In genomic region chr12:49000346-49000745, GRCh38 we compare ENCODE assay signal across 1 cellular context.
TF ChIP-seq lines count a peak whose summit lies in the region.

No MANE protein-coding gene starts in this region.

TF ChIP-seq in GM12878, 131 proteins besides CTCF, POLR2A, EP300 and RAD21:
- TF ChIP-seq EGR1 (IDR thresholded peaks at IDR 0.05; ENCODE audit: borderline replicate concordance in 1 of 2, low read depth in 2 of 2, low read length in 2 of 2) (peak in 1 of 2 experiments; percentile 6; a peak in 1 of 3 replicates), NFYA (IDR thresholded peaks at IDR 0.05; ENCODE audit: borderline replicate concordance, low read depth, low read length) (no peak), NRF1 (conservative IDR thresholded peaks at IDR 0.05; ENCODE audit: low read depth, low read length) (no peak)
TF ChIP-seq in GM12878: peak in this region for 1.
